Comparison of ENCODE assay signal across 14 cellular contexts in genomic region chr2:83113953-83114352, GRCh38.
"Had no signal": no experiment of that assay in that cellular context is flagged by ENCODE, and none has a peak within 500 bp of the region (broad histone marks: within the 10 kb centered on the region; RNA-seq: fewer than 3 reads in every experiment).

No MANE protein-coding gene starts in this region.

- H3K4me1 ChIP-seq: esophagus muscularis mucosa, right atrium auricular region, tibial artery, upper lobe of left lung, uterus had no signal

- H3K36me3 ChIP-seq: esophagus muscularis mucosa, right atrium auricular region, tibial artery, upper lobe of left lung, uterus had no signal

- H3K9me3 ChIP-seq: esophagus muscularis mucosa, mucosa of descending colon, right atrium auricular region, tibial artery, upper lobe of left lung, uterus had no signal

- H3K27ac ChIP-seq: epithelial cell of prostate, esophagus muscularis mucosa, hepatocyte, right atrium auricular region, tibial artery, upper lobe of left lung, uterus had no signal

- ATAC-seq: mucosa of descending colon; natural killer cell; stimulated activated memory B cell treated with anti-CD40 and anti-IgM and Interleukin-4, amounts not matched to agents 10 μg/mL and 1 μg/mL and 100 μg/mL, for 72 hours had no signal

- H3K27me3 ChIP-seq: esophagus muscularis mucosa, hepatocyte, right atrium auricular region, tibial artery, upper lobe of left lung, uterus had no signal

- H3K4me3 ChIP-seq: esophagus muscularis mucosa, hepatocyte, mucosa of descending colon, right atrium auricular region, tibial artery, upper lobe of left lung, uterus had no signal

- DNase-seq: effector memory CD4-positive, alpha-beta T cell; foreskin fibroblast; kidney; mucosa of descending colon; natural killer cell; stimulated activated CD4-positive, alpha-beta T cell treated with anti-CD3 and anti-CD28 coated beads, Interleukin-4, amount 100 ng/mL, for 24 hours; tibial artery; upper lobe of left lung; uterus had no signal
